ENCODE assay signal across 9 cellular contexts in genomic region chr5:79924936-79925893, GRCh38.
A peak's percentile ranks its signal among the peaks of the same experiment; 100 is the strongest.
DNase-seq lines count a peak whose midpoint lies in the region; ATAC-seq and TF ChIP-seq lines count a peak whose summit lies in the region.
"Had no signal": no experiment of that assay in that cellular context is flagged by ENCODE, and none has a peak within 500 bp of the region (broad histone marks: within the 10 kb centered on the region; RNA-seq: fewer than 3 reads in every experiment).

No MANE protein-coding gene starts in this region.

- H3K9ac ChIP-seq in adipocyte (ENCODE audit: low read length) (no peak overlapping the region), mesendoderm (ENCODE audit: low read length) (no peak overlapping the region), colonic mucosa (ENCODE audit: low read depth in 2 of 2, low read length in 2 of 2) (no peak overlapping the region)

- no peak overlapping the region for H2BK15ac ChIP-seq in mesendoderm (replicated peaks; ENCODE audit: low read depth)

- H3K4me3 ChIP-seq in adipocyte (ENCODE audit: low read length) (no peak overlapping the region), mesendoderm (ENCODE audit: low read length) (no peak overlapping the region), colonic mucosa (no peak overlapping the region), ovary (no peak overlapping the region)

- H3K27ac ChIP-seq in mesendoderm (ENCODE audit: low read depth, low read length) (no peak overlapping the region), colonic mucosa (no peak overlapping the region), ovary (no peak overlapping the region)
- H3K27ac ChIP-seq: HL-60 had no signal

- no peak overlapping the region for H4K8ac ChIP-seq in mesendoderm (ENCODE audit: low read depth, low read length)

- H3K79me2 ChIP-seq in mesendoderm (ENCODE audit: control insufficient read depth, insufficient read depth, low read length), result no peaks in the 10 kb centered on the region

- no peak overlapping the region for H3K4ac ChIP-seq in mesendoderm (ENCODE audit: low read depth, low read length)

- no peaks in the 10 kb centered on the region for H3K79me1 ChIP-seq in mesendoderm (ENCODE audit: low read length)

- no peak overlapping the region for H2BK120ac ChIP-seq in mesendoderm (ENCODE audit: low read depth, low read length)

- no peak overlapping the region for H4K5ac ChIP-seq in mesendoderm (ENCODE audit: low read length)

- H2AK5ac ChIP-seq in mesendoderm (ENCODE audit: low read length), result no peak overlapping the region

- no peak for TF ChIP-seq POLR2A in ovary (IDR thresholded peaks at IDR 0.05)

- DNase-seq in GM10266 (ENCODE audit: extremely low spot score), result no peak
- DNase-seq in NAMALWA (ENCODE audit: low spot score), result peak; percentile 27
- peak; percentile 32 for DNase-seq in adipocyte (ENCODE audit: low read depth)
- peak; percentile 43 for DNase-seq in mesendoderm
- no peak for DNase-seq in colonic mucosa
- DNase-seq in ovary, result no peak

- no peaks in the 10 kb centered on the region for H3K36me3 ChIP-seq in adipocyte (ENCODE audit: control insufficient read depth, insufficient read depth, low read length, severe bottlenecking)
- H3K36me3 ChIP-seq in mesendoderm (ENCODE audit: control insufficient read depth, insufficient read depth, low read length), result no peaks in the 10 kb centered on the region
- H3K36me3 ChIP-seq in colonic mucosa, result no peaks in the 10 kb centered on the region
- no peaks in the 10 kb centered on the region for H3K36me3 ChIP-seq in ovary

- H3K27me3 ChIP-seq in adipocyte (replicated peaks; ENCODE audit: control insufficient read depth, insufficient read depth, low read length) (peaks cover 35% of the 10 kb centered on the region), mesendoderm (ENCODE audit: insufficient read depth, low read length, poor library complexity) (peaks cover 2% of the 10 kb centered on the region), colonic mucosa (no peaks in the 10 kb centered on the region), ovary (no peaks in the 10 kb centered on the region)

- no peak overlapping the region for H3K56ac ChIP-seq in mesendoderm (ENCODE audit: low read length)

- no peak overlapping the region for H2BK5ac ChIP-seq in mesendoderm (ENCODE audit: low read length)

- intact Hi-C loops in colonic mucosa (cut with DNase I) (no loop called here), ovary (cut with DNase I) (no loop called here)

- peak; percentile 24 for TF ChIP-seq CTCF in GM10266 (IDR thresholded peaks at IDR 0.05; ENCODE audit: control insufficient read depth, insufficient read depth, low read depth, missing control alignments)
- no peak for TF ChIP-seq CTCF in colonic mucosa (IDR thresholded peaks at IDR 0.05)
- no peak for TF ChIP-seq CTCF in ovary (IDR thresholded peaks at IDR 0.05)

- no peak overlapping the region for H3K4me2 ChIP-seq in mesendoderm (ENCODE audit: low read length)

- WGBS in mesendoderm (ENCODE audit: extremely low coverage, insufficient coverage, low lambda C conversion rate), result no CpG with 5 or more reads among the region's 9 CpGs
- WGBS in ovary, 3 donors, result 76 to 82% (median 78%) methylated on average over 9 of the region's 9 CpGs

- H3K9me3 ChIP-seq in adipocyte (ENCODE audit: control insufficient read depth, low read length) (peaks cover 8% of the 10 kb centered on the region), colonic mucosa (no peaks in the 10 kb centered on the region), ovary (no peaks in the 10 kb centered on the region)

- TF ChIP-seq EP300 in ovary (IDR thresholded peaks at IDR 0.05), result no peak

- no peak overlapping the region for H3K18ac ChIP-seq in mesendoderm (ENCODE audit: low read length)

- no peaks in the 10 kb centered on the region for H3K4me1 ChIP-seq in adipocyte (ENCODE audit: control insufficient read depth, insufficient read depth, low read length)
- H3K4me1 ChIP-seq in mesendoderm (ENCODE audit: control insufficient read depth, low read depth, low read length), result no peaks in the 10 kb centered on the region
- H3K4me1 ChIP-seq in colonic mucosa, result no peaks in the 10 kb centered on the region
- no peaks in the 10 kb centered on the region for H3K4me1 ChIP-seq in ovary (ENCODE audit: insufficient read depth)

- no peak for ATAC-seq in HG02588 (IDR thresholded peaks at IDR 0.05; ENCODE audit: unreplicated experiment)
- no peak for ATAC-seq in GM21390 (IDR thresholded peaks at IDR 0.05; ENCODE audit: unreplicated experiment)

- H3K23ac ChIP-seq in mesendoderm (ENCODE audit: low read length), result no peak overlapping the region

Comparison
In these comparisons a context has a peak if more than half of its experiments do, and no peak if none do; other contexts are left out.
1. DNase-seq: peak in NAMALWA (single experiment), adipocyte (single experiment) and mesendoderm (single experiment); none in GM10266 (single experiment), colonic mucosa (single experiment) and ovary (0 of 5).